1 cellular context compared by ENCODE assay signal in the genomic region with DNA sequence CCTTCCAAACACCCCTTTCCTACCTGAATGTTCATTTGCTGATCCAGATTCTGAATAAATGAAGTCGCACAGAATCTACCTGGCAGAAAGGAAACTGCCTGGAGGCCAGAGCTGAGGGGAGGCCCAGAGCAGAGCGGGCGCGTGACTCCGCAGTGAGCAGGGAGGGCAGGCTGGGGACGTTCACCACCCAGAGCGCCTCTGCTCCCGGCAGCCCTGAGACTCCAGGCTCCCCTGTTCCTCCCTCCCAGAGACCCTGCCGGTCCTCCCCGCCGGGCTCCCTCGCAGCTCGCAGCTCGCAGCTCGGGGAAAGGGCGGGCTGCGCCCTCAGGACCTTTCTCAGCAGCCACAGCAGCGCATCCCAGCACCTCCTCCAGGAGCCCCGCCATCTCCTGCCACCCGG.
TF ChIP-seq lines count a peak whose summit lies in the region.

No MANE protein-coding gene starts in this region.

TF ChIP-seq in GM23338, 12 proteins besides CTCF, POLR2A, EP300 and RAD21 (continued from another document):
- TF ChIP-seq, protein P1, sequence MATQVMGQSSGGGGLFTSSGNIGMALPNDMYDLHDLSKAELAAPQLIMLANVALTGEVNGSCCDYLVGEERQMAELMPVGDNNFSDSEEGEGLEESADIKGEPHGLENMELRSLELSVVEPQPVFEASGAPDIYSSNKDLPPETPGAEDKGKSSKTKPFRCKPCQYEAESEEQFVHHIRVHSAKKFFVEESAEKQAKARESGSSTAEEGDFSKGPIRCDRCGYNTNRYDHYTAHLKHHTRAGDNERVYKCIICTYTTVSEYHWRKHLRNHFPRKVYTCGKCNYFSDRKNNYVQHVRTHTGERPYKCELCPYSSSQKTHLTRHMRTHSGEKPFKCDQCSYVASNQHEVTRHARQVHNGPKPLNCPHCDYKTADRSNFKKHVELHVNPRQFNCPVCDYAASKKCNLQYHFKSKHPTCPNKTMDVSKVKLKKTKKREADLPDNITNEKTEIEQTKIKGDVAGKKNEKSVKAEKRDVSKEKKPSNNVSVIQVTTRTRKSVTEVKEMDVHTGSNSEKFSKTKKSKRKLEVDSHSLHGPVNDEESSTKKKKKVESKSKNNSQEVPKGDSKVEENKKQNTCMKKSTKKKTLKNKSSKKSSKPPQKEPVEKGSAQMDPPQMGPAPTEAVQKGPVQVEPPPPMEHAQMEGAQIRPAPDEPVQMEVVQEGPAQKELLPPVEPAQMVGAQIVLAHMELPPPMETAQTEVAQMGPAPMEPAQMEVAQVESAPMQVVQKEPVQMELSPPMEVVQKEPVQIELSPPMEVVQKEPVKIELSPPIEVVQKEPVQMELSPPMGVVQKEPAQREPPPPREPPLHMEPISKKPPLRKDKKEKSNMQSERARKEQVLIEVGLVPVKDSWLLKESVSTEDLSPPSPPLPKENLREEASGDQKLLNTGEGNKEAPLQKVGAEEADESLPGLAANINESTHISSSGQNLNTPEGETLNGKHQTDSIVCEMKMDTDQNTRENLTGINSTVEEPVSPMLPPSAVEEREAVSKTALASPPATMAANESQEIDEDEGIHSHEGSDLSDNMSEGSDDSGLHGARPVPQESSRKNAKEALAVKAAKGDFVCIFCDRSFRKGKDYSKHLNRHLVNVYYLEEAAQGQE (IDR thresholded peaks at IDR 0.05; ENCODE audit: unreplicated experiment): no peak
- no peak for TF ChIP-seq EZH2 (IDR thresholded peaks at IDR 0.05; ENCODE audit: low read depth, unreplicated experiment)
- TF ChIP-seq CREB1 (CRISPR knock-in tag; IDR thresholded peaks at IDR 0.05; ENCODE audit: low read depth): no peak
- TF ChIP-seq ZNF331 (CRISPR knock-in tag; IDR thresholded peaks at IDR 0.05; ENCODE audit: low read depth): no peak
- TF ChIP-seq NANOG (IDR thresholded peaks at IDR 0.05; ENCODE audit: borderline replicate concordance): no peak
- no peak for TF ChIP-seq ZNF462 (CRISPR knock-in tag; IDR thresholded peaks at IDR 0.05)
- no peak for TF ChIP-seq ZNF114 (CRISPR knock-in tag; IDR thresholded peaks at IDR 0.05)
- no peak for TF ChIP-seq JUNB (IDR thresholded peaks at IDR 0.05; ENCODE audit: unreplicated experiment)
- TF ChIP-seq POLR2AphosphoS5 (IDR thresholded peaks at IDR 0.05; ENCODE audit: low read depth): no peak
